18 cellular contexts compared by ENCODE assay signal in the genomic region with DNA sequence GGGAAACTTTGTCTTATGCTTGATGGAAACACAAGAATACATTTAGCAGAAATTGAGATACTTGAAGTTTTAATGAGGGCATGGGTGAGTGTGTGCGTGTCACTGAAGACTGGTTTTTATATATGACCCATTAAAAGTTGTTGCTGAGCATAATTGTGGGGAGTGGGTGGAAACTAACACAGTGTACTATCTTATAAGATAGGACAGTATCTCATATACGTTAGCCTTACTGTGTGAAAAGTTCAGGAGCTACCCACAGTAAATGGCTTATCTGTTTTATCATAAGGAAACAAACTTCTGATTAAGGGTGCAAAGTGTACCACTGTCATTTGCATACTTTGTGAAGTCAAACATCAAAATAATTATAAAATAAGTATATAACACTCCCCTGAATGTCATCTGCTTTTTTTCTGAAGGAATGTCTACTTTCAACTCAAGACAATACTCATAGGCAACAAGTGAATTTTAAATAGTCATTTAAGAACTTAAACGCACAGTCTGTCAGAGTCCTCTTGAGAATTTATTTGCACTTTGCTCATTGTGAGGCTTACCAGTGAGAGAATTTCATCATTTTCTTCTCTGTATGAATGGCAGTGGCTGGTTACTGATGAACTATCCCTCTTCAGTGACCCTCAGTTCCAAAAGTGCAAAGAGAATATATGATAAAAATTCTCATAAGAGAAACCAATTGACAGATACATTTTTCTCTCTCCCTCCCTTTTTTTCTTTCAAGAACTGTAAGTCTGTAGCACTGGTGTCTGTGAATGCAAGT. TPM values are rescaled to one million over a fixed set of nuclear protein-coding genes. Genes with fewer than 3 reads are reported as not detected.
DNase-seq lines count a peak whose midpoint lies in the region; ATAC-seq, FAIRE-seq and TF ChIP-seq lines count a peak whose summit lies in the region.
"Had no signal": no experiment of that assay in that cellular context is flagged by ENCODE, and none has a peak within 500 bp of the region (broad histone marks: within the 10 kb centered on the region; RNA-seq: fewer than 3 reads in every experiment).

No MANE protein-coding gene starts in this region.

- POLR2A ChIA-PET in naive thymus-derived CD4-positive, alpha-beta T cell (lab: Charles Lee): no interaction called here

- peak overlapping the region; percentile 63 to 94 for H3K4me3 ChIP-seq in ascending aorta
- H3K4me3 ChIP-seq in stomach smooth muscle (ENCODE audit: low read length in 2 of 2): peak overlapping the region; percentile 38 to 40
- no peak overlapping the region for H3K4me3 ChIP-seq in naive thymus-derived CD4-positive, alpha-beta T cell (ENCODE audit: low read length)
- H3K4me3 ChIP-seq: GM12878, vagina had no signal

- peak overlapping the region; percentile 92 to 98 for H3K27ac ChIP-seq in ascending aorta
- no peak overlapping the region for H3K27ac ChIP-seq in stomach smooth muscle (ENCODE audit: low read length)
- no peak overlapping the region for H3K27ac ChIP-seq in naive thymus-derived CD4-positive, alpha-beta T cell (ENCODE audit: low read depth, low read length)
- H3K27ac ChIP-seq: foreskin keratinocyte, vagina had no signal

- H3K4me3 Mint-ChIP-seq in naive thymus-derived CD4-positive, alpha-beta T cell: no peak overlapping the region
- H3K4me3 Mint-ChIP-seq: stimulated activated naive CD8-positive, alpha-beta T cell treated with anti-CD3 and anti-CD28 coated beads, Interleukin-15, amount 100 ng/mL, for 72 hours had no signal

- H3K9me3 ChIP-seq in ascending aorta: no peaks in the 10 kb centered on the region
- H3K9me3 ChIP-seq in stomach smooth muscle (ENCODE audit: control insufficient read depth in 2 of 2, low read length in 2 of 2): no peaks in the 10 kb centered on the region
- H3K9me3 ChIP-seq in naive thymus-derived CD4-positive, alpha-beta T cell (ENCODE audit: control insufficient read depth in 2 of 3, low read length in 3 of 3): no peaks in the 10 kb centered on the region
- H3K9me3 ChIP-seq: vagina had no signal

- H3K4me1 ChIP-seq in ascending aorta: peaks cover 0 to 14% of the 10 kb centered on the region in 2 donors
- peaks cover 2% of the 10 kb centered on the region for H3K4me1 ChIP-seq in stomach smooth muscle (ENCODE audit: control insufficient read depth, insufficient read depth, low read length)
- no peaks in the 10 kb centered on the region for H3K4me1 ChIP-seq in naive thymus-derived CD4-positive, alpha-beta T cell (ENCODE audit: control insufficient read depth in 2 of 2, insufficient read depth in 2 of 2, low read length in 2 of 2)
- H3K4me1 ChIP-seq: foreskin keratinocyte had no signal

- H3K9me3 Mint-ChIP-seq in activated naive CD4-positive, alpha-beta T cell treated with anti-CD3 and anti-CD28 coated beads, Interleukin-2, amount 50 U/mL, for 72 hours: no peaks in the 10 kb centered on the region
- H3K9me3 Mint-ChIP-seq in naive thymus-derived CD4-positive, alpha-beta T cell: peaks cover 0 to 3% (median 0%) of the 10 kb centered on the region in 11 donors
- H3K9me3 Mint-ChIP-seq: activated T-helper 2 cell treated with anti-CD3 and anti-CD28 coated beads, Interferon-gamma antibody, Interleukin-2, Interleukin-4, amounts not matched to agents 10 μg/mL and 5 μg/mL and 100 μg/mL, durations not matched to agents 14 hours and 24 hours and 36 hours; stimulated activated naive CD8-positive, alpha-beta T cell treated with anti-CD3 and anti-CD28 coated beads, Interleukin-15, amount 100 ng/mL, for 72 hours had no signal

- H3K9ac ChIP-seq in stomach smooth muscle (ENCODE audit: low read length in 2 of 2): peak overlapping the region in 1 of 2 donors; percentile 23

- peaks cover 0 to 6% of the 10 kb centered on the region in 2 donors for H3K36me3 Mint-ChIP-seq in activated naive CD4-positive, alpha-beta T cell treated with anti-CD3 and anti-CD28 coated beads, Interleukin-2, amount 50 U/mL, for 72 hours
- H3K36me3 Mint-ChIP-seq in naive thymus-derived CD4-positive, alpha-beta T cell: no peaks in the 10 kb centered on the region

- CTCF ChIA-PET in naive thymus-derived CD4-positive, alpha-beta T cell (lab: Charles Lee): no interaction called here

- no peak overlapping the region for H3K27ac Mint-ChIP-seq in activated naive CD4-positive, alpha-beta T cell treated with anti-CD3 and anti-CD28 coated beads, Interleukin-2, amount 50 U/mL, for 72 hours
- H3K27ac Mint-ChIP-seq in naive thymus-derived CD4-positive, alpha-beta T cell: no peak overlapping the region
- H3K27ac Mint-ChIP-seq: activated T-helper 2 cell treated with anti-CD3 and anti-CD28 coated beads, Interferon-gamma antibody, Interleukin-2, Interleukin-4, amounts not matched to agents 10 μg/mL and 5 μg/mL and 100 μg/mL, durations not matched to agents 14 hours and 24 hours and 36 hours; stimulated activated naive CD8-positive, alpha-beta T cell treated with anti-CD3 and anti-CD28 coated beads, Interleukin-15, amount 100 ng/mL, for 72 hours had no signal

- DNase-seq in HuH-7 (ENCODE audit: low spot score) (peak; percentile 56), ascending aorta (ENCODE audit: low spot score in 2 of 2) (no peak)
- DNase-seq in activated naive CD4-positive, alpha-beta T cell treated with anti-CD3 and anti-CD28 coated beads, Interleukin-2, amount 50 U/mL, for 72 hours (ENCODE audit: low spot score in 2 of 2): no peak
- DNase-seq in naive thymus-derived CD4-positive, alpha-beta T cell: no peak
- DNase-seq: activated CD4-positive, alpha-beta T cell treated with anti-CD3 and anti-CD28 coated beads for 48 hours; foreskin keratinocyte; GF-D8; NCI-H1417; NCI-H2227 treated with DMSO at 0.1 percent for 48 hours; occipital lobe; stimulated activated naive CD8-positive, alpha-beta T cell treated with anti-CD3 and anti-CD28 coated beads, Interleukin-15, amount 100 ng/mL, for 72 hours had no signal

- TF ChIP-seq CTCF in ascending aorta (IDR thresholded peaks at IDR 0.05): no peak

- intact Hi-C loops in ascending aorta (cut with DNase I): loop anchor here (5.0 to 10.0 kb wide), 3 partner anchors 175 to 718 kb away; no protein-coding TSS in a partner anchor
- intact Hi-C loops in naive thymus-derived CD4-positive, alpha-beta T cell (cut with micrococcal nuclease): no loop called here

- ATAC-seq in activated naive CD4-positive, alpha-beta T cell treated with anti-CD3 and anti-CD28 coated beads, Interleukin-2, amount 50 U/mL, for 72 hours: no peak
- no peak for ATAC-seq in naive thymus-derived CD4-positive, alpha-beta T cell
- ATAC-seq in HG03095 (IDR thresholded peaks at IDR 0.05; ENCODE audit: unreplicated experiment): no peak
- ATAC-seq: foreskin keratinocyte; GM12878; stimulated activated naive CD8-positive, alpha-beta T cell treated with anti-CD3 and anti-CD28 coated beads, Interleukin-15, amount 100 ng/mL, for 72 hours had no signal

- H3K27me3 Mint-ChIP-seq in naive thymus-derived CD4-positive, alpha-beta T cell: peaks cover 39 to 53% (median 48%) of the 10 kb centered on the region in 5 donors

- peaks cover 0 to 13% (median 12%) of the 10 kb centered on the region in 7 donors for H3K4me1 Mint-ChIP-seq in naive thymus-derived CD4-positive, alpha-beta T cell

- H3K27me3 ChIP-seq in ascending aorta (no peaks in the 10 kb centered on the region), stomach smooth muscle (ENCODE audit: control insufficient read depth in 1 of 2, insufficient read depth in 2 of 2, low read length in 2 of 2) (no peaks in the 10 kb centered on the region)
- no peaks in the 10 kb centered on the region for H3K27me3 ChIP-seq in naive thymus-derived CD4-positive, alpha-beta T cell (ENCODE audit: control insufficient read depth in 2 of 2, insufficient read depth in 2 of 2, low read length in 2 of 2)
- H3K27me3 ChIP-seq: vagina had no signal

- FAIRE-seq in islet of Langerhans (lab: Jason Lieb, UNC): peak; percentile 58
- FAIRE-seq: GM12878, RCC 7860 had no signal

- H3K36me3 ChIP-seq in ascending aorta (no peaks in the 10 kb centered on the region), stomach smooth muscle (ENCODE audit: control insufficient read depth in 2 of 2, insufficient read depth in 2 of 2, low read length in 2 of 2) (no peaks in the 10 kb centered on the region)
- no peaks in the 10 kb centered on the region for H3K36me3 ChIP-seq in naive thymus-derived CD4-positive, alpha-beta T cell (ENCODE audit: control insufficient read depth in 2 of 3, insufficient read depth in 3 of 3, low read length in 3 of 3)
- H3K36me3 ChIP-seq: vagina had no signal

RNA-seq across cellular contexts. Expression of a gene that starts 4.2 kb away (rescaled TPM):
- 33.7 TPM for total RNA-seq in ascending aorta
- not detected for total RNA-seq in activated naive CD4-positive, alpha-beta T cell treated with anti-CD3 and anti-CD28 coated beads, Interleukin-2, amount 50 U/mL, for 72 hours
- total RNA-seq in naive thymus-derived CD4-positive, alpha-beta T cell: under 1 TPM in 1 of 5 experiments, not detected in 4; 0.42 TPM
- not detected for polyA plus RNA-seq in naive thymus-derived CD4-positive, alpha-beta T cell
- total RNA-seq: foreskin keratinocyte had no signal
- polyA plus RNA-seq: foreskin keratinocyte had no signal

Comparison
In these comparisons a context has a peak if more than half of its experiments do, and no peak if none do; other contexts are left out.
1. H3K27ac ChIP-seq: peak in ascending aorta (2 of 2); none in stomach smooth muscle (single experiment) and naive thymus-derived CD4-positive, alpha-beta T cell (single experiment).
2. RNA of a gene that starts 4.2 kb away (total RNA-seq): 33.7 TPM in ascending aorta (single experiment); not detected in activated naive CD4-positive, alpha-beta T cell treated with anti-CD3 and anti-CD28 coated beads, Interleukin-2, amount 50 U/mL, for 72 hours and 0.42 TPM in naive thymus-derived CD4-positive, alpha-beta T cell; every median in the first group is over 10 times any median in the second.